15 cellular contexts compared by ENCODE assay signal in genomic region chr15:67072951-67073350, GRCh38. TPM values are rescaled to one million over a fixed set of nuclear protein-coding genes. Genes with fewer than 3 reads are reported as not detected.
DNase-seq lines count a peak whose midpoint lies in the region; ATAC-seq and TF ChIP-seq lines count a peak whose summit lies in the region.
"Had no signal": no experiment of that assay in that cellular context is flagged by ENCODE, and none has a peak within 500 bp of the region (broad histone marks: within the 10 kb centered on the region; RNA-seq: fewer than 3 reads in every experiment).

No MANE protein-coding gene starts in this region.

- H3K4ac ChIP-seq in mesenchymal stem cell (ENCODE audit: low read depth in 1 of 2, low read length in 2 of 2), result peak overlapping the region in 1 of 2 experiments; percentile 50

- CTCF ChIA-PET in AG04450 (lab: Charles Lee), result interaction anchor here (0.5 to 0.7 kb wide), 2 partner anchors 231 to 804 kb away, joined by 3 to 6 read pairs; no protein-coding TSS in a partner anchor
- CTCF ChIA-PET in activated CD4-positive, alpha-beta memory T cell treated with anti-CD3 and anti-CD28 coated beads, Interleukin-2, amount 10 ng/mL, durations not matched to agents 7 days and 5 days (lab: Charles Lee), result interaction anchor here (1.0 to 6.2 kb wide), 5 partner anchors 10 to 231 kb away, joined by 3 to 51 read pairs (median 4); no protein-coding TSS in a partner anchor

- H3K9me3 ChIP-seq in AG04450 (ENCODE audit: control insufficient read depth, insufficient read depth, low read length) (no peaks in the 10 kb centered on the region), mesenchymal stem cell (ENCODE audit: control insufficient read depth, low read length) (no peaks in the 10 kb centered on the region)

- H2AK5ac ChIP-seq in mesenchymal stem cell (ENCODE audit: low read length, severe bottlenecking), result no peak overlapping the region

- H3K4me3 ChIP-seq in AG04450 (ENCODE audit: low read depth, low read length) (peak overlapping the region; percentile 35), mesenchymal stem cell (ENCODE audit: insufficient read depth in 1 of 2, low read depth in 1 of 2, low read length in 2 of 2) (no peak overlapping the region)

- H3K27ac ChIP-seq in AG04450 (ENCODE audit: low read depth, low read length) (peak overlapping the region; percentile 55), mesenchymal stem cell (ENCODE audit: low read length, poor library complexity, severe bottlenecking) (no peak overlapping the region)

- intact Hi-C loops in Right ventricle myocardium inferior (cut with DNase I), result no loop called here

- no peaks in the 10 kb centered on the region for H3K27me3 ChIP-seq in AG04450 (ENCODE audit: control insufficient read depth, insufficient read depth, low read length)
- no peaks in the 10 kb centered on the region for H3K27me3 ChIP-seq in mesenchymal stem cell (ENCODE audit: control insufficient read depth in 1 of 2, insufficient read depth in 1 of 2, low read length in 2 of 2)

- H2BK120ac ChIP-seq in mesenchymal stem cell (ENCODE audit: low read depth, low read length), result no peak overlapping the region

- H3K4me2 ChIP-seq in mesenchymal stem cell (ENCODE audit: low read length, poor library complexity, severe bottlenecking), result no peak overlapping the region

- DNase-seq in AG04450 (ENCODE audit: low read depth, low spot score) (no peak), H4 (ENCODE audit: low spot score) (peak; percentile 67), mesenchymal stem cell (peak; percentile 67), middle frontal gyrus (ENCODE audit: extremely low spot score, low spot score) (no peak), Right ventricle myocardium inferior (ENCODE audit: missing footprints) (no peak)
- DNase-seq in activated CD4-positive, alpha-beta memory T cell treated with anti-CD3 and anti-CD28 coated beads, Interleukin-2, amount 10 ng/mL, durations not matched to agents 7 days and 5 days, result no peak
- DNase-seq in stimulated activated naive CD8-positive, alpha-beta T cell treated with anti-CD3 and anti-CD28 coated beads, Interleukin-15, amount 100 ng/mL, for 72 hours, result no peak
- DNase-seq in effector CD4-positive, alpha-beta T cell, result no peak
- DNase-seq: C1 segment of cervical spinal cord; HCEC 1CT; mammary epithelial cell; NCI-H1048; NCI-H226; RPMI8226; stimulated activated CD4-positive, alpha-beta T cell treated with anti-CD3 and anti-CD28 coated beads, Interleukin-2, amount 100 ng/mL, for 24 hours had no signal

- ATAC-seq in Right ventricle myocardium inferior, result no peak
- ATAC-seq in stimulated activated naive CD8-positive, alpha-beta T cell treated with anti-CD3 and anti-CD28 coated beads, Interleukin-15, amount 100 ng/mL, for 72 hours, result no peak

- H4K91ac ChIP-seq in mesenchymal stem cell (ENCODE audit: low read length), result no peak overlapping the region

- peaks cover 13% of the 10 kb centered on the region for H3K79me1 ChIP-seq in mesenchymal stem cell (replicated peaks; ENCODE audit: low read length, poor library complexity, severe bottlenecking)

- no peaks in the 10 kb centered on the region for H3K9me3 Mint-ChIP-seq in activated CD4-positive, alpha-beta memory T cell treated with anti-CD3 and anti-CD28 coated beads, Interleukin-2, amount 10 ng/mL, durations not matched to agents 7 days and 5 days
- no peaks in the 10 kb centered on the region for H3K9me3 Mint-ChIP-seq in stimulated activated naive CD8-positive, alpha-beta T cell treated with anti-CD3 and anti-CD28 coated beads, Interleukin-15, amount 100 ng/mL, for 72 hours

- H3K23ac ChIP-seq in mesenchymal stem cell (ENCODE audit: low read length in 2 of 2), result no peak overlapping the region

- H2BK15ac ChIP-seq in mesenchymal stem cell (ENCODE audit: low read depth, poor library complexity, severe bottlenecking), result no peak overlapping the region

- no peak overlapping the region for H3K14ac ChIP-seq in mesenchymal stem cell (ENCODE audit: low read length in 2 of 2)

- peak overlapping the region; percentile 38 for H3K4me3 Mint-ChIP-seq in activated CD4-positive, alpha-beta memory T cell treated with anti-CD3 and anti-CD28 coated beads, Interleukin-2, amount 10 ng/mL, durations not matched to agents 7 days and 5 days
- peak overlapping the region in 1 of 2 donors; percentile 9 for H3K4me3 Mint-ChIP-seq in stimulated activated naive CD8-positive, alpha-beta T cell treated with anti-CD3 and anti-CD28 coated beads, Interleukin-15, amount 100 ng/mL, for 72 hours

- TF ChIP-seq CTCF in AG04450 (IDR thresholded peaks at IDR 0.05; ENCODE audit: low read depth, low read length), result no peak

- H3K4me1 ChIP-seq in mesenchymal stem cell (ENCODE audit: control insufficient read depth, insufficient read depth, low read depth, low read length), result peaks cover 17% of the 10 kb centered on the region

- H2BK5ac ChIP-seq in mesenchymal stem cell (ENCODE audit: low read depth, low read length, poor library complexity, severe bottlenecking), result no peak overlapping the region

- H3K36me3 ChIP-seq in mesenchymal stem cell (ENCODE audit: control insufficient read depth in 1 of 2, insufficient read depth in 2 of 2, low read depth in 1 of 2, low read length in 2 of 2), result peaks cover 3 to 38% of the 10 kb centered on the region in 2 experiments

- no peak overlapping the region for H3K9ac ChIP-seq in mesenchymal stem cell (ENCODE audit: low read length)

- POLR2A ChIA-PET in AG04450 (lab: Yijun Ruan, JAX), result interaction anchor here (0.6 to 1.8 kb wide), 3 partner anchors 7 to 106 kb away, joined by 5 to 6 read pairs (median 6); partner anchors contain the start of gene SMAD3
- POLR2A ChIA-PET in activated CD4-positive, alpha-beta memory T cell treated with anti-CD3 and anti-CD28 coated beads, Interleukin-2, amount 10 ng/mL, durations not matched to agents 7 days and 5 days (lab: Charles Lee), result interaction anchor here (0.8 to 16.8 kb wide), 8 partner anchors 9 to 127 kb away, joined by 3 to 489 read pairs (median 6); no protein-coding TSS in a partner anchor

- H3K18ac ChIP-seq in mesenchymal stem cell (ENCODE audit: low read depth in 1 of 2, low read length in 2 of 2), result peak overlapping the region in 1 of 2 experiments; percentile 94

- H4K8ac ChIP-seq in mesenchymal stem cell (ENCODE audit: low read length), result no peak overlapping the region

- peaks cover 89% of the 10 kb centered on the region for H3K36me3 Mint-ChIP-seq in activated CD4-positive, alpha-beta memory T cell treated with anti-CD3 and anti-CD28 coated beads, Interleukin-2, amount 10 ng/mL, durations not matched to agents 7 days and 5 days (ENCODE audit: low read depth)

- H2BK12ac ChIP-seq in mesenchymal stem cell (ENCODE audit: low read length in 2 of 2), result no peak overlapping the region

- H3K27ac Mint-ChIP-seq in activated CD4-positive, alpha-beta memory T cell treated with anti-CD3 and anti-CD28 coated beads, Interleukin-2, amount 10 ng/mL, durations not matched to agents 7 days and 5 days, result peak overlapping the region; percentile 91
- peak overlapping the region in 1 of 2 donors; percentile 49 for H3K27ac Mint-ChIP-seq in stimulated activated naive CD8-positive, alpha-beta T cell treated with anti-CD3 and anti-CD28 coated beads, Interleukin-15, amount 100 ng/mL, for 72 hours

- H3K27me3 Mint-ChIP-seq in activated CD4-positive, alpha-beta memory T cell treated with anti-CD3 and anti-CD28 coated beads, Interleukin-2, amount 10 ng/mL, durations not matched to agents 7 days and 5 days, result no peaks in the 10 kb centered on the region
- H3K27me3 Mint-ChIP-seq in stimulated activated naive CD8-positive, alpha-beta T cell treated with anti-CD3 and anti-CD28 coated beads, Interleukin-15, amount 100 ng/mL, for 72 hours, result no peaks in the 10 kb centered on the region

- WGBS in mesenchymal stem cell, result 57% methylated on average over 2 of the region's 2 CpGs

- H3K4me1 Mint-ChIP-seq in activated CD4-positive, alpha-beta memory T cell treated with anti-CD3 and anti-CD28 coated beads, Interleukin-2, amount 10 ng/mL, durations not matched to agents 7 days and 5 days, result peaks cover 94% of the 10 kb centered on the region
- H3K4me1 Mint-ChIP-seq in stimulated activated naive CD8-positive, alpha-beta T cell treated with anti-CD3 and anti-CD28 coated beads, Interleukin-15, amount 100 ng/mL, for 72 hours, result peaks cover 78% of the 10 kb centered on the region

- no peak overlapping the region for H2AFZ ChIP-seq in mesenchymal stem cell (ENCODE audit: low read depth, low read length)

RNA-seq across cellular contexts. Expression of gene SMAD3, which starts 7.5 kb away (rescaled TPM):
- polyA plus RNA-seq in AG04450 (2011; rRNA removed), result 115 and 138 TPM in 2 replicates
- 168 and 203 TPM in 2 replicates for polyA minus RNA-seq in AG04450 (2011; rRNA and poly(A)+ RNA removed)
- 31.6 and 38.5 TPM in 2 replicates for total RNA-seq in H4 (2014; rRNA removed; shearing (Covaris generic))
- total RNA-seq in activated CD4-positive, alpha-beta memory T cell treated with anti-CD3 and anti-CD28 coated beads, Interleukin-2, amount 10 ng/mL, durations not matched to agents 7 days and 5 days, result 100 to 1,000 TPM; 145 to 148 TPM
- polyA plus RNA-seq in mesenchymal stem cell (2013, experiment 1 of 2), result 126 TPM
- 125 TPM for polyA plus RNA-seq in mesenchymal stem cell (2013, experiment 2 of 2)
- 18.0 TPM for total RNA-seq in Right ventricle myocardium inferior

Comparison
In these comparisons a context has a peak if more than half of its experiments do, and no peak if none do; other contexts are left out.
1. DNase-seq: peak in H4 (single experiment) and mesenchymal stem cell (single experiment); none in AG04450 (single experiment), activated CD4-positive, alpha-beta memory T cell treated with anti-CD3 and anti-CD28 coated beads, Interleukin-2, amount 10 ng/mL, durations not matched to agents 7 days and 5 days (single experiment), middle frontal gyrus (single experiment), Right ventricle myocardium inferior (single experiment), stimulated activated naive CD8-positive, alpha-beta T cell treated with anti-CD3 and anti-CD28 coated beads, Interleukin-15, amount 100 ng/mL, for 72 hours (0 of 2) and effector CD4-positive, alpha-beta T cell (single experiment).